In genomic region chr9:114869845-114870244, GRCh38 we compare ENCODE assay signal across 12 cellular contexts.
A peak's percentile ranks its signal among the peaks of the same experiment; 100 is the strongest.
DNase-seq lines count a peak whose midpoint lies in the region; ATAC-seq, FAIRE-seq and TF ChIP-seq lines count a peak whose summit lies in the region.
"Had no signal": no experiment of that assay in that cellular context is flagged by ENCODE, and none has a peak within 500 bp of the region (broad histone marks: within the 10 kb centered on the region; RNA-seq: fewer than 3 reads in every experiment).

No MANE protein-coding gene starts in this region.

- no peak overlapping the region for H3K27ac ChIP-seq in small intestine (ENCODE audit: low read depth in 1 of 2, low read length in 1 of 2)
- H3K27ac ChIP-seq: esophagus squamous epithelium had no signal

- peak; percentile 29 for DNase-seq in activated gamma-delta T cell treated with Interleukin-2 at 50 U/mL for 16 hours
- DNase-seq in activated gamma-delta T cell (lab: John Stamatoyannopoulos, UW), result no peak
- DNase-seq in NCI-H69 (lab: John Stamatoyannopoulos, UW), result peak; percentile 78
- DNase-seq in choroid plexus epithelial cell (ENCODE audit: low read depth), result peak; percentile 14
- peak; percentile 43 for DNase-seq in small intestine
- DNase-seq in NOMO-1 treated with dmso at 0.1 percent for 144 hours (lab: John Stamatoyannopoulos, UW; ENCODE audit: unreplicated experiment), result no peak
- DNase-seq in NCI-H1105 treated with DMSO at 0.1 percent for 48 hours (lab: John Stamatoyannopoulos, UW), result no peak
- DNase-seq: esophagus squamous epithelium; HCEC 1CT; stimulated activated naive CD4-positive, alpha-beta T cell treated with Interleukin-2 at 50 U/mL for 16 hours had no signal

- no peaks in the 10 kb centered on the region for H3K9me3 ChIP-seq in small intestine (ENCODE audit: control insufficient read depth, low read depth)
- H3K9me3 ChIP-seq: esophagus squamous epithelium had no signal

- 38 to 53% (median 50%) methylated on average over 3 of the region's 3 CpGs for WGBS in small intestine, 3 donors

- H3K27me3 ChIP-seq in small intestine (ENCODE audit: control insufficient read depth in 2 of 2, insufficient read depth in 2 of 2, low read length in 2 of 2), result no peaks in the 10 kb centered on the region
- H3K27me3 ChIP-seq: esophagus squamous epithelium had no signal

- no peak for TF ChIP-seq CTCF in choroid plexus epithelial cell (conservative IDR thresholded peaks at IDR 0.05; ENCODE audit: low read depth, low read length)

- ATAC-seq in HG03135 (IDR thresholded peaks at IDR 0.05; ENCODE audit: unreplicated experiment), result no peak

- H3K4me3 ChIP-seq in choroid plexus epithelial cell (ENCODE audit: low read depth, low read length) (no peak overlapping the region), small intestine (ENCODE audit: low read depth in 1 of 2, low read length in 2 of 2) (no peak overlapping the region)
- H3K4me3 ChIP-seq: esophagus squamous epithelium had no signal

- H3K36me3 ChIP-seq in small intestine (ENCODE audit: control insufficient read depth in 2 of 2, insufficient read depth in 2 of 2, low read length in 2 of 2), result no peaks in the 10 kb centered on the region
- H3K36me3 ChIP-seq: esophagus squamous epithelium had no signal

- peaks cover 0 to under 1% of the 10 kb centered on the region in 2 donors for H3K4me1 ChIP-seq in small intestine (ENCODE audit: control insufficient read depth in 2 of 2, insufficient read depth in 1 of 2, low read depth in 1 of 2, low read length in 1 of 2)
- H3K4me1 ChIP-seq: esophagus squamous epithelium had no signal

- FAIRE-seq in small intestine (lab: Jason Lieb, UNC), result no peak
- FAIRE-seq: keratinocyte had no signal

Comparison
In these comparisons a context has a peak if more than half of its experiments do, and no peak if none do; other contexts are left out.
1. DNase-seq: peak in activated gamma-delta T cell treated with Interleukin-2 at 50 U/mL for 16 hours (single experiment), NCI-H69 (single experiment), choroid plexus epithelial cell (single experiment) and small intestine (single experiment); none in activated gamma-delta T cell (single experiment), NOMO-1 treated with dmso at 0.1 percent for 144 hours (single experiment) and NCI-H1105 treated with DMSO at 0.1 percent for 48 hours (single experiment).